Comparison of ENCODE assay signal across 1 cellular context in genomic region chr20:63060057-63060991, GRCh38.
TF ChIP-seq lines count a peak whose summit lies in the region.

No MANE protein-coding gene starts in this region.

TF ChIP-seq in HEK293, 187 proteins besides CTCF, POLR2A, EP300 and RAD21 (continued from another document):
- TF ChIP-seq ZNF398 (tag by site-specific recombination; IDR thresholded peaks at IDR 0.05) (peak; percentile 24; the same call in 1 of the 2 replicates), SP7 (tag by site-specific recombination; IDR thresholded peaks at IDR 0.05) (0 out of 2 replicates have a peak, but pooled peaks have one; percentile 17), FEZF1 (tag by site-specific recombination; IDR thresholded peaks at IDR 0.05) (peak; percentile 32), ZBTB17 (tag by site-specific recombination; IDR thresholded peaks at IDR 0.05) (peak; percentile 24; the same call in 1 of the 2 replicates), ZNF600 (tag by site-specific recombination; IDR thresholded peaks at IDR 0.05) (peak; percentile 49; the same call in 1 of the 2 replicates), ZNF112 (tag by site-specific recombination; IDR thresholded peaks at IDR 0.05) (no peak), SP2 (tag by site-specific recombination; IDR thresholded peaks at IDR 0.05) (peak; percentile 20; the same call in 1 of the 2 replicates)
- TF ChIP-seq, protein P1, sequence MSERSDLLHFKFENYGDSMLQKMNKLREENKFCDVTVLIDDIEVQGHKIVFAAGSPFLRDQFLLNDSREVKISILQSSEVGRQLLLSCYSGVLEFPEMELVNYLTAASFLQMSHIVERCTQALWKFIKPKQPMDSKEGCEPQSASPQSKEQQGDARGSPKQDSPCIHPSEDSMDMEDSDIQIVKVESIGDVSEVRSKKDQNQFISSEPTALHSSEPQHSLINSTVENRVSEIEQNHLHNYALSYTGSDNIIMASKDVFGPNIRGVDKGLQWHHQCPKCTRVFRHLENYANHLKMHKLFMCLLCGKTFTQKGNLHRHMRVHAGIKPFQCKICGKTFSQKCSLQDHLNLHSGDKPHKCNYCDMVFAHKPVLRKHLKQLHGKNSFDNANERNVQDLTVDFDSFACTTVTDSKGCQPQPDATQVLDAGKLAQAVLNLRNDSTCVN (tag by site-specific recombination; optimal IDR thresholded peaks at IDR 0.05): no peak
